28 cellular contexts compared by ENCODE assay signal in genomic region chr10:14860782-14861181, GRCh38. TPM values are rescaled to one million over a fixed set of nuclear protein-coding genes. Genes with fewer than 3 reads are reported as not detected.
DNase-seq lines count a peak whose midpoint lies in the region; ATAC-seq lines count a peak whose summit lies in the region.
"Had no signal": no experiment of that assay in that cellular context is flagged by ENCODE, and none has a peak within 500 bp of the region (broad histone marks: within the 10 kb centered on the region; RNA-seq: fewer than 3 reads in every experiment).

No MANE protein-coding gene starts in this region.

- no peak for DNase-seq in activated naive CD4-positive, alpha-beta T cell treated with anti-CD3 and anti-CD28 coated beads, Interleukin-2, amount 50 U/mL, for 16 hours
- DNase-seq in T-helper 17 cell: no peak
- DNase-seq in left colon: peak; percentile 83 to 88
- no peak for DNase-seq in stimulated activated effector memory CD8-positive, alpha-beta T cell treated with anti-CD3 and anti-CD28 coated beads, Interleukin-12 subunit alpha, Interleukin-12 subunit beta, amount 100 ng/mL, for 72 hours (ENCODE audit: low spot score in 2 of 2)
- DNase-seq in stimulated activated naive CD4-positive, alpha-beta T cell (lab: John Stamatoyannopoulos, UW): no peak
- DNase-seq in stimulated activated CD4-positive, alpha-beta T cell treated with anti-CD3 and anti-CD28 coated beads, Interleukin-2, amount 100 ng/mL, for 24 hours: no peak
- no peak for DNase-seq in NCI-H774 (lab: John Stamatoyannopoulos, UW)
- DNase-seq: activated CD4-positive, CD25-positive, alpha-beta regulatory T cell; central memory CD4-positive, alpha-beta T cell; DMS153; islet precursor cell; left ventricle myocardium superior; NCI-H1092 treated with DMSO at 0.1 percent for 48 hours; NCI-H187; NCI-H2171 treated with DMSO at 0.1 percent for 48 hours; NCI-H510A; retina; RPMI8226; tibial artery had no signal

- H3K9me3 Mint-ChIP-seq in activated naive CD4-positive, alpha-beta T cell treated with anti-CD3 and anti-CD28 coated beads, Interleukin-2, amount 50 U/mL, for 24 hours: no peaks in the 10 kb centered on the region
- no peaks in the 10 kb centered on the region for H3K9me3 Mint-ChIP-seq in stimulated activated effector memory CD8-positive, alpha-beta T cell treated with anti-CD3 and anti-CD28 coated beads, Interleukin-12 subunit alpha, Interleukin-12 subunit beta, amount 100 ng/mL, for 72 hours
- H3K9me3 Mint-ChIP-seq: dendritic cell treated with granulocyte-macrophage colony-stimulating factor and Interleukin-4, amounts not matched to agents 40 ng/mL and 50 ng/mL, for 4 days; nephron had no signal

- H3K9me3 ChIP-seq in T-helper 17 cell (ENCODE audit: control insufficient read depth, low read length, poor library complexity, severe bottlenecking): no peaks in the 10 kb centered on the region
- H3K9me3 ChIP-seq: A549, SJSA1, tibial artery had no signal

- ATAC-seq in T-helper 17 cell (no peak), left colon (peak; percentile 99)
- no peak for ATAC-seq in stimulated activated effector memory CD8-positive, alpha-beta T cell treated with anti-CD3 and anti-CD28 coated beads, Interleukin-12 subunit alpha, Interleukin-12 subunit beta, amount 100 ng/mL, for 72 hours
- ATAC-seq: esophagus mucosa, K562, left ventricle myocardium superior had no signal

- intact Hi-C loops in left colon (cut with DNase I, micrococcal nuclease): no loop called here

- H3K4me3 Mint-ChIP-seq in activated naive CD4-positive, alpha-beta T cell treated with anti-CD3 and anti-CD28 coated beads, Interleukin-2, amount 50 U/mL, for 24 hours: no peak overlapping the region
- H3K4me3 Mint-ChIP-seq in T-helper 17 cell: no peak overlapping the region
- no peak overlapping the region for H3K4me3 Mint-ChIP-seq in stimulated activated effector memory CD8-positive, alpha-beta T cell treated with anti-CD3 and anti-CD28 coated beads, Interleukin-12 subunit alpha, Interleukin-12 subunit beta, amount 100 ng/mL, for 72 hours
- H3K4me3 Mint-ChIP-seq: dendritic cell treated with granulocyte-macrophage colony-stimulating factor and Interleukin-4, amounts not matched to agents 40 ng/mL and 50 ng/mL, for 4 days; mesothelial cell of epicardium; nephron had no signal

- peaks cover 5% of the 10 kb centered on the region for H3K36me3 Mint-ChIP-seq in activated naive CD4-positive, alpha-beta T cell treated with anti-CD3 and anti-CD28 coated beads, Interleukin-2, amount 50 U/mL, for 24 hours
- peaks cover 9% of the 10 kb centered on the region for H3K36me3 Mint-ChIP-seq in T-helper 17 cell (ENCODE audit: low read depth)
- peaks cover 75% of the 10 kb centered on the region for H3K36me3 Mint-ChIP-seq in stimulated activated effector memory CD8-positive, alpha-beta T cell treated with anti-CD3 and anti-CD28 coated beads, Interleukin-12 subunit alpha, Interleukin-12 subunit beta, amount 100 ng/mL, for 72 hours

- H3K27ac Mint-ChIP-seq in activated naive CD4-positive, alpha-beta T cell treated with anti-CD3 and anti-CD28 coated beads, Interleukin-2, amount 50 U/mL, for 24 hours: peak overlapping the region; percentile 4
- H3K27ac Mint-ChIP-seq in T-helper 17 cell: peak overlapping the region; percentile 10
- peak overlapping the region; percentile 77 for H3K27ac Mint-ChIP-seq in stimulated activated effector memory CD8-positive, alpha-beta T cell treated with anti-CD3 and anti-CD28 coated beads, Interleukin-12 subunit alpha, Interleukin-12 subunit beta, amount 100 ng/mL, for 72 hours
- H3K27ac Mint-ChIP-seq: dendritic cell treated with granulocyte-macrophage colony-stimulating factor and Interleukin-4, amounts not matched to agents 40 ng/mL and 50 ng/mL, for 4 days; mesothelial cell of epicardium; nephron had no signal

- no peaks in the 10 kb centered on the region for H3K4me1 Mint-ChIP-seq in activated naive CD4-positive, alpha-beta T cell treated with anti-CD3 and anti-CD28 coated beads, Interleukin-2, amount 50 U/mL, for 24 hours
- H3K4me1 Mint-ChIP-seq in T-helper 17 cell: peaks cover 16% of the 10 kb centered on the region
- H3K4me1 Mint-ChIP-seq in stimulated activated effector memory CD8-positive, alpha-beta T cell treated with anti-CD3 and anti-CD28 coated beads, Interleukin-12 subunit alpha, Interleukin-12 subunit beta, amount 100 ng/mL, for 72 hours: peaks cover 15% of the 10 kb centered on the region
- H3K4me1 Mint-ChIP-seq: mesothelial cell of epicardium, nephron had no signal

- no peaks in the 10 kb centered on the region for H3K27me3 Mint-ChIP-seq in activated naive CD4-positive, alpha-beta T cell treated with anti-CD3 and anti-CD28 coated beads, Interleukin-2, amount 50 U/mL, for 24 hours
- H3K27me3 Mint-ChIP-seq in T-helper 17 cell: no peaks in the 10 kb centered on the region
- H3K27me3 Mint-ChIP-seq: dendritic cell treated with granulocyte-macrophage colony-stimulating factor and Interleukin-4, amounts not matched to agents 40 ng/mL and 50 ng/mL, for 4 days had no signal

RNA-seq across cellular contexts. Expression of gene SUV39H2, which starts 17.9 kb away (rescaled TPM):
- total RNA-seq in T-helper 17 cell (1 to 10 TPM; 3.3 to 3.7 TPM), left colon (1 to 10 TPM; 5.6 to 7.9 TPM)

RNA-seq across cellular contexts. Expression of gene HSPA14, which starts 22.7 kb away (rescaled TPM):
- total RNA-seq in T-helper 17 cell (10 to 100 TPM; 22.5 to 24.7 TPM), left colon (10 to 100 TPM; 13.6 to 14.0 TPM)

RNA-seq across cellular contexts. Expression of gene MSANTD7, which starts 22.7 kb away (rescaled TPM):
- total RNA-seq in T-helper 17 cell: 10 to 100 TPM; 22.2 to 23.2 TPM
- 10 to 100 TPM in 1 of 2 donors, 1 to 10 TPM in 1; 9.9 to 12.2 TPM for total RNA-seq in left colon

RNA-seq across cellular contexts. Expression of gene CDNF, which starts 22.9 kb away (rescaled TPM):
- total RNA-seq in T-helper 17 cell (1 to 10 TPM in 1 of 2 donors, under 1 TPM in 1; 0.62 to 3.2 TPM), left colon (1 to 10 TPM; 1.7 to 2.0 TPM)
- total RNA-seq: M059J had no signal

Comparison
In these comparisons a context has a peak if more than half of its experiments do, and no peak if none do; other contexts are left out.
1. H3K27ac Mint-ChIP-seq: peak in every context shown above with its lines; median percentile 77 in stimulated activated effector memory CD8-positive, alpha-beta T cell treated with anti-CD3 and anti-CD28 coated beads, Interleukin-12 subunit alpha, Interleukin-12 subunit beta, amount 100 ng/mL, for 72 hours; 10 in T-helper 17 cell; 4 in activated naive CD4-positive, alpha-beta T cell treated with anti-CD3 and anti-CD28 coated beads, Interleukin-2, amount 50 U/mL, for 24 hours.
2. DNase-seq: peak in left colon (2 of 2); none in activated naive CD4-positive, alpha-beta T cell treated with anti-CD3 and anti-CD28 coated beads, Interleukin-2, amount 50 U/mL, for 16 hours (single experiment), T-helper 17 cell (0 of 3), stimulated activated effector memory CD8-positive, alpha-beta T cell treated with anti-CD3 and anti-CD28 coated beads, Interleukin-12 subunit alpha, Interleukin-12 subunit beta, amount 100 ng/mL, for 72 hours (0 of 2), stimulated activated naive CD4-positive, alpha-beta T cell (0 of 6), stimulated activated CD4-positive, alpha-beta T cell treated with anti-CD3 and anti-CD28 coated beads, Interleukin-2, amount 100 ng/mL, for 24 hours (0 of 2) and NCI-H774 (single experiment).